Comparison of ENCODE assay signal across 1 cellular context in the genomic region with DNA sequence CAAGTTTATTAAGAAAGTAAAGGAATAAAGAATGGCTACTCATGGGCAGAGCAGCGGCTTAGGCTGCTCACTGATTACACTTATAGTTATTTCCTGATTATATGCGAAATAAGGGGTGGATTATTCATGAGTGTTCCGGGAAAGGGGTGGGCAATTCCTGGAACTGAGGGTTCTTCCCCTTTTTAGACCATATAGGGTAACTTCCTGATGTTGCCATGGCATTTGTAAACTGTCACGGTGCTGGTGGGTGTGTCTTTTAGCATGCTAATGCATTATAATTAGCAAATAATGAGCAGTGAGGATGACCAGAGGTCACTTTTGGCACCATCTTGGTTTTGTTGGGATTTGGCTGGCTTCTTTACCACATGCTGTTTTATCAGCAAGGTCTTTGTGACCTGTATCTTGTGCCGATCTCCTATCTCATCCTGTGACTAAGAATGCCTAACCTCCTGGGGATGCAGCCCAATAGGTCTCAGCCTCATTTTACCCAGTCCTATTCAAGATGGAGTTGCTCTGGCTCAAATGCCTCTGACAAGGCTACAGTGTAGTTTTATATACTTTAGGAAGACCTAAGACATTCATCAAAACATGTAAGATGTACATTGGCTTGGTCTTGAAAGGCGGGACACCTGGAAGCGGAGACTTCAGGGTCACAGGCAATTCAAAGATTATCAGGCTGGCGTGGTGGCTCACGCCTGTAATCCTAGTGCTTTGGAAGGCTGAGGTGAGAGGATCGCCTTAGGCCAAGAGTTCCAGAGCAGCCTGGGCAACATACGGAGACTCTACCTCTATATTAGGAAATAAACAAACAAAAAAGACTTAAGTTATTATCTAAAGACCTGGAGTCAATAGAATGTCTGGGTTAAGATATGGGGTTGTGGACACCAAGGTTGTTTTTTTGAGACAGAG.
TF ChIP-seq lines count a peak whose summit lies in the region.

No MANE protein-coding gene starts in this region.

TF ChIP-seq in K562, 482 proteins besides CTCF, POLR2A, EP300 and RAD21 (continued from another document and continues in another):
- no peak for TF ChIP-seq AFF4 (CRISPR knock-in tag; IDR thresholded peaks at IDR 0.05)
- no peak for TF ChIP-seq GTF2B (IDR thresholded peaks at IDR 0.05; ENCODE audit: extremely low read depth, insufficient read length)
- TF ChIP-seq CCNT2 (IDR thresholded peaks at IDR 0.05; ENCODE audit: borderline replicate concordance, extremely low read depth, insufficient read length, low read depth, low read length), result no peak
- no peak for TF ChIP-seq E2F4 (CRISPR knock-in tag; IDR thresholded peaks at IDR 0.05; ENCODE audit: low read depth)
- TF ChIP-seq ZBTB26 (CRISPR knock-in tag; IDR thresholded peaks at IDR 0.05), result peak; percentile 98
- no peak for TF ChIP-seq TBL1XR1 (IDR thresholded peaks at IDR 0.05; ENCODE audit: low read length in 2 of 2)
- TF ChIP-seq GATA2 (CRISPR knock-in tag; IDR thresholded peaks at IDR 0.05), result no peak
- no peak for TF ChIP-seq SPI1 (IDR thresholded peaks at IDR 0.05; ENCODE audit: borderline replicate concordance, low read depth, low read length)
- peak; percentile 75 for TF ChIP-seq PKNOX1 (IDR thresholded peaks at IDR 0.05)
- TF ChIP-seq GABPB2 (CRISPR knock-in tag; conservative IDR thresholded peaks at IDR 0.05), result peak; percentile 93; the same call in 1 of the 2 replicates
- peak; percentile 58 for TF ChIP-seq ELF4 (CRISPR knock-in tag; IDR thresholded peaks at IDR 0.05)
- no peak for TF ChIP-seq HDAC6 (IDR thresholded peaks at IDR 0.05; ENCODE audit: low read depth, low read length)
- TF ChIP-seq KDM1A (IDR thresholded peaks at IDR 0.05), result no peak
- peak; percentile 98 for TF ChIP-seq KLF13 (tag; IDR thresholded peaks at IDR 0.05; ENCODE audit: borderline replicate concordance, low read depth)
- TF ChIP-seq PHF8 (IDR thresholded peaks at IDR 0.05; ENCODE audit: borderline replicate concordance, low read length), result no peak
- TF ChIP-seq NFRKB (IDR thresholded peaks at IDR 0.05; ENCODE audit: low read depth), result peak; percentile 47; the same call in 1 of the 2 replicates
- TF ChIP-seq RBM22 (IDR thresholded peaks at IDR 0.05; ENCODE audit: low read depth, low read length, poor library complexity, severe bottlenecking), result no peak
- TF ChIP-seq JUND (IDR thresholded peaks at IDR 0.05; ENCODE audit: borderline replicate concordance, low read depth, low read length), result no peak
- peak; percentile 78; the same call in 2 of the 3 replicates for TF ChIP-seq JUND (tag; IDR thresholded peaks at IDR 0.05; ENCODE audit: borderline replicate concordance, low read depth, low read length)
- peak; percentile 69; the same call in 1 of the 2 replicates for TF ChIP-seq ZKSCAN3 (CRISPR knock-in tag; IDR thresholded peaks at IDR 0.05)
- TF ChIP-seq, protein P1, sequence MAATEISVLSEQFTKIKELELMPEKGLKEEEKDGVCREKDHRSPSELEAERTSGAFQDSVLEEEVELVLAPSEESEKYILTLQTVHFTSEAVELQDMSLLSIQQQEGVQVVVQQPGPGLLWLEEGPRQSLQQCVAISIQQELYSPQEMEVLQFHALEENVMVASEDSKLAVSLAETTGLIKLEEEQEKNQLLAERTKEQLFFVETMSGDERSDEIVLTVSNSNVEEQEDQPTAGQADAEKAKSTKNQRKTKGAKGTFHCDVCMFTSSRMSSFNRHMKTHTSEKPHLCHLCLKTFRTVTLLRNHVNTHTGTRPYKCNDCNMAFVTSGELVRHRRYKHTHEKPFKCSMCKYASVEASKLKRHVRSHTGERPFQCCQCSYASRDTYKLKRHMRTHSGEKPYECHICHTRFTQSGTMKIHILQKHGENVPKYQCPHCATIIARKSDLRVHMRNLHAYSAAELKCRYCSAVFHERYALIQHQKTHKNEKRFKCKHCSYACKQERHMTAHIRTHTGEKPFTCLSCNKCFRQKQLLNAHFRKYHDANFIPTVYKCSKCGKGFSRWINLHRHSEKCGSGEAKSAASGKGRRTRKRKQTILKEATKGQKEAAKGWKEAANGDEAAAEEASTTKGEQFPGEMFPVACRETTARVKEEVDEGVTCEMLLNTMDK (IDR thresholded peaks at IDR 0.05; ENCODE audit: borderline replicate concordance, insufficient read depth, low read depth, low read length, poor library complexity, severe bottlenecking), result no peak
- peak; percentile 56; the same call in 1 of the 2 replicates for TF ChIP-seq DPF2 (IDR thresholded peaks at IDR 0.05)
- no peak for TF ChIP-seq ZC3H11A (IDR thresholded peaks at IDR 0.05; ENCODE audit: low read depth, low read length)
- TF ChIP-seq ZNF3 (CRISPR knock-in tag; IDR thresholded peaks at IDR 0.05), result no peak
- TF ChIP-seq ZBED1 (IDR thresholded peaks at IDR 0.05), result no peak
- no peak for TF ChIP-seq ZNF407 (IDR thresholded peaks at IDR 0.05; ENCODE audit: low read depth)
- TF ChIP-seq PREB (CRISPR knock-in tag; IDR thresholded peaks at IDR 0.05), result no peak
- TF ChIP-seq ZNF121 (CRISPR knock-in tag; conservative IDR thresholded peaks at IDR 0.05), result no peak
- TF ChIP-seq ATF7 (IDR thresholded peaks at IDR 0.05), result peak; percentile 30; the same call in 1 of the 2 replicates
